Comparison of ENCODE assay signal across 8 cellular contexts in genomic region chr9:121498150-121498486, GRCh38. TPM values are rescaled to one million over a fixed set of nuclear protein-coding genes. Genes with fewer than 3 reads are reported as not detected.
A peak's percentile ranks its signal among the peaks of the same experiment; 100 is the strongest.
DNase-seq lines count a peak whose midpoint lies in the region; ATAC-seq lines count a peak whose summit lies in the region.

No MANE protein-coding gene starts in this region.

- peak; percentile 74 for ATAC-seq in HG02798 (IDR thresholded peaks at IDR 0.05; ENCODE audit: poor library complexity, unreplicated experiment)

- in situ Hi-C loops in T47D (cut with HindIII; ENCODE audit: low pct_unique_long_range_greater_than_20kb, low sequenced_read_pairs) = no loop called here

- peak in 2 of 3 donors; percentile 16 to 64 for DNase-seq in stimulated activated CD4-positive, alpha-beta T cell treated with anti-CD3 and anti-CD28 coated beads, Interleukin-12 subunit alpha, Interleukin-12 subunit beta, amount 100 ng/mL, for 48 hours (ENCODE audit: low read depth in 2 of 3, low spot score in 1 of 3)
- no peak for DNase-seq in stimulated activated CD4-positive, alpha-beta T cell treated with anti-CD3 and anti-CD28 coated beads, Interleukin-12 subunit alpha, Interleukin-12 subunit beta, amount 100 ng/mL, for 4 hours
- DNase-seq in NCI-H1105 (lab: John Stamatoyannopoulos, UW) (peak; percentile 75), SK-N-DZ (ENCODE audit: low spot score) (peak; percentile 69), T47D (ENCODE audit: low read depth in 1 of 2, low spot score in 1 of 2) (peak; percentile 91 to 95), iPS-NIHi7 (ENCODE audit: extremely low spot score) (peak; percentile 90), smooth muscle cell of the brain vasculature (ENCODE audit: low read depth, low spot score) (peak; percentile 49)

RNA-seq across cellular contexts. Expression of gene GGTA1, which starts 1.5 kb away (rescaled TPM):
- not detected in 2 replicates for polyA plus RNA-seq in SK-N-DZ (2014; cell fraction: cytosol; rRNA removed)
- not detected in 2 replicates for polyA plus RNA-seq in SK-N-DZ (2014; cell fraction: nucleus; rRNA removed)
